1 cellular context compared by ENCODE assay signal in the genomic region with DNA sequence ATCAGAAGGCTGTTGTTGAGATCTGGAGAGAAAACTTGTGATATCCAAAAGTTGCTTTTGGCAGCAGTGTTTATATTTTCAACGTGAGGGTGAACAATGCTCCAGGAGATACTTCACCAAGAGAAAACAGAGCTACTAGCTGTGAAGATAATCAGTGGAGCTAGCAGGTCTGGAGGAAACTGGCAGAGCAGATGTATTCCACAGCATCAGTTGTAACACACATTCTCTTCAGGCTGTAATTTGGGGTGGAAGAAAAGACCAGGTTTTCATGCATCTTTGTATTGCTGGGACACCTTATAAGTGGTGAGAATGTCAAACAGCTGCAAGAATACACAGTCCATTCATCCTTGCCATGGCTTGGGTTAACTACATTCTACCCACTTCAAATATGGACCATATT.
TF ChIP-seq lines count a peak whose summit lies in the region.

No MANE protein-coding gene starts in this region.

TF ChIP-seq in A549, 52 proteins besides CTCF, POLR2A, EP300 and RAD21 (continued from another document):
- TF ChIP-seq, protein P1, sequence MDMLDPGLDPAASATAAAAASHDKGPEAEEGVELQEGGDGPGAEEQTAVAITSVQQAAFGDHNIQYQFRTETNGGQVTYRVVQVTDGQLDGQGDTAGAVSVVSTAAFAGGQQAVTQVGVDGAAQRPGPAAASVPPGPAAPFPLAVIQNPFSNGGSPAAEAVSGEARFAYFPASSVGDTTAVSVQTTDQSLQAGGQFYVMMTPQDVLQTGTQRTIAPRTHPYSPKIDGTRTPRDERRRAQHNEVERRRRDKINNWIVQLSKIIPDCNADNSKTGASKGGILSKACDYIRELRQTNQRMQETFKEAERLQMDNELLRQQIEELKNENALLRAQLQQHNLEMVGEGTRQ (IDR thresholded peaks at IDR 0.05), result no peak
- TF ChIP-seq RFX5 (IDR thresholded peaks at IDR 0.05) (no peak), HOXB5 (CRISPR knock-in tag; IDR thresholded peaks at IDR 0.05) (no peak), JUNB (IDR thresholded peaks at IDR 0.05) (no peak), CBX2 (IDR thresholded peaks at IDR 0.05; ENCODE audit: borderline replicate concordance, low read depth) (no peak), POLR2AphosphoS2 (conservative IDR thresholded peaks at IDR 0.05; ENCODE audit: low read length) (no peak)
